Comparison of ENCODE assay signal across 1 cellular context in genomic region chr1:109901508-109902145, GRCh38.
TF ChIP-seq lines count a peak whose summit lies in the region.

No MANE protein-coding gene starts in this region.

TF ChIP-seq in HEK293, 187 proteins besides CTCF, POLR2A, EP300 and RAD21 (continued from another document and continues in another):
- TF ChIP-seq SP2 (tag by site-specific recombination; IDR thresholded peaks at IDR 0.05) (peak; percentile 27), ZBTB21 (tag by site-specific recombination; IDR thresholded peaks at IDR 0.05) (peak; percentile 65; the same call in 1 of the 2 replicates), MEIS1 (CRISPR knock-in tag; IDR thresholded peaks at IDR 0.05; ENCODE audit: borderline replicate concordance) (no peak), TRIM28 (IDR thresholded peaks at IDR 0.05; ENCODE audit: borderline replicate concordance, low read length) (no peak), SP7 (tag by site-specific recombination; IDR thresholded peaks at IDR 0.05) (peak; percentile 42; the same call in 1 of the 2 replicates), ZNF335 (tag by site-specific recombination; conservative IDR thresholded peaks at IDR 0.05) (peak; percentile 32; the same call in 1 of the 2 replicates), ZNF600 (tag by site-specific recombination; IDR thresholded peaks at IDR 0.05) (peak; percentile 60; the same call in 1 of the 2 replicates), PATZ1 (tag by site-specific recombination; IDR thresholded peaks at IDR 0.05) (peak; percentile 47; the same call in 1 of the 2 replicates), ZNF658 (tag by site-specific recombination; IDR thresholded peaks at IDR 0.05) (no peak), ZNF624 (tag by site-specific recombination; IDR thresholded peaks at IDR 0.05) (no peak), ZBTB8A (tag by site-specific recombination; IDR thresholded peaks at IDR 0.05) (no peak), PRDM10 (tag by site-specific recombination; IDR thresholded peaks at IDR 0.05) (peak; percentile 86), ZNF121 (tag by site-specific recombination; IDR thresholded peaks at IDR 0.05) (no peak), ATF2 (tag by site-specific recombination; IDR thresholded peaks at IDR 0.05; ENCODE audit: low read depth) (peak; percentile 62; the same call in 1 of the 2 replicates), TSHZ1 (tag by site-specific recombination; IDR thresholded peaks at IDR 0.05; ENCODE audit: borderline replicate concordance) (no peak), ZFHX2 (tag by site-specific recombination; conservative IDR thresholded peaks at IDR 0.05) (peak; percentile 17; the same call in 1 of the 2 replicates), ZNF157 (tag by site-specific recombination; IDR thresholded peaks at IDR 0.05) (no peak), ZNF558 (tag by site-specific recombination; IDR thresholded peaks at IDR 0.05) (no peak; the same call in 1 of the 2 replicates), ZEB2 (tag by site-specific recombination; IDR thresholded peaks at IDR 0.05) (peak; percentile 30; the same call in 1 of the 2 replicates), KLF17 (tag by site-specific recombination; IDR thresholded peaks at IDR 0.05) (0 out of 2 replicates have a peak, but pooled peaks have one; percentile 19), ZNF555 (tag by site-specific recombination; conservative IDR thresholded peaks at IDR 0.05) (no peak), ZBTB17 (tag by site-specific recombination; IDR thresholded peaks at IDR 0.05) (peak; percentile 56; the same call in 1 of the 2 replicates), KLF10 (tag by site-specific recombination; IDR thresholded peaks at IDR 0.05) (no peak), ZSCAN30 (tag by site-specific recombination; IDR thresholded peaks at IDR 0.05) (no peak), ZNF544 (tag by site-specific recombination; IDR thresholded peaks at IDR 0.05) (no peak), ZNF140 (tag by site-specific recombination; IDR thresholded peaks at IDR 0.05) (no peak), HOXA7 (CRISPR knock-in tag; IDR thresholded peaks at IDR 0.05; ENCODE audit: borderline replicate concordance) (no peak), ZNF223 (tag by site-specific recombination; IDR thresholded peaks at IDR 0.05) (no peak), ZNF391 (tag by site-specific recombination; IDR thresholded peaks at IDR 0.05; ENCODE audit: borderline replicate concordance, low read depth) (peak; percentile 12; the same call in 1 of the 2 replicates), ZNF639 (tag by site-specific recombination; IDR thresholded peaks at IDR 0.05) (peak; percentile 24; the same call in 1 of the 2 replicates), ZNF146 (tag by site-specific recombination; IDR thresholded peaks at IDR 0.05) (no peak), ZNF423 (tag by site-specific recombination; IDR thresholded peaks at IDR 0.05) (no peak), ZNF202 (tag by site-specific recombination; IDR thresholded peaks at IDR 0.05; ENCODE audit: borderline replicate concordance) (no peak), ZNF324 (tag by site-specific recombination; IDR thresholded peaks at IDR 0.05) (0 out of 2 replicates have a peak, but pooled peaks have one; percentile 20), ZNF175 (tag by site-specific recombination; IDR thresholded peaks at IDR 0.05) (no peak), SETDB1 (IDR thresholded peaks at IDR 0.05; ENCODE audit: insufficient read length, low read length) (no peak), SCRT2 (tag by site-specific recombination; IDR thresholded peaks at IDR 0.05) (no peak), ZNF398 (tag by site-specific recombination; IDR thresholded peaks at IDR 0.05) (peak; percentile 7; the same call in 1 of the 2 replicates), ZNF292 (tag by site-specific recombination; IDR thresholded peaks at IDR 0.05; ENCODE audit: borderline replicate concordance, low read depth) (no peak), GLIS1 (tag by site-specific recombination; IDR thresholded peaks at IDR 0.05) (0 out of 2 replicates have a peak, but pooled peaks have one; percentile 5), ZNF211 (tag by site-specific recombination; IDR thresholded peaks at IDR 0.05; ENCODE audit: low read depth) (no peak), EGR2 (tag by site-specific recombination; IDR thresholded peaks at IDR 0.05; ENCODE audit: low read depth) (no peak)
- TF ChIP-seq, protein P1, sequence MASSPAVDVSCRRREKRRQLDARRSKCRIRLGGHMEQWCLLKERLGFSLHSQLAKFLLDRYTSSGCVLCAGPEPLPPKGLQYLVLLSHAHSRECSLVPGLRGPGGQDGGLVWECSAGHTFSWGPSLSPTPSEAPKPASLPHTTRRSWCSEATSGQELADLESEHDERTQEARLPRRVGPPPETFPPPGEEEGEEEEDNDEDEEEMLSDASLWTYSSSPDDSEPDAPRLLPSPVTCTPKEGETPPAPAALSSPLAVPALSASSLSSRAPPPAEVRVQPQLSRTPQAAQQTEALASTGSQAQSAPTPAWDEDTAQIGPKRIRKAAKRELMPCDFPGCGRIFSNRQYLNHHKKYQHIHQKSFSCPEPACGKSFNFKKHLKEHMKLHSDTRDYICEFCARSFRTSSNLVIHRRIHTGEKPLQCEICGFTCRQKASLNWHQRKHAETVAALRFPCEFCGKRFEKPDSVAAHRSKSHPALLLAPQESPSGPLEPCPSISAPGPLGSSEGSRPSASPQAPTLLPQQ (tag by site-specific recombination; IDR thresholded peaks at IDR 0.05) = peak; percentile 87
- TF ChIP-seq, protein P2, sequence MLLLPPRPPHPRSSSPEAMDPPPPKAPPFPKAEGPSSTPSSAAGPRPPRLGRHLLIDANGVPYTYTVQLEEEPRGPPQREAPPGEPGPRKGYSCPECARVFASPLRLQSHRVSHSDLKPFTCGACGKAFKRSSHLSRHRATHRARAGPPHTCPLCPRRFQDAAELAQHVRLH (tag by site-specific recombination; IDR thresholded peaks at IDR 0.05) = no peak
